In the genomic region with DNA sequence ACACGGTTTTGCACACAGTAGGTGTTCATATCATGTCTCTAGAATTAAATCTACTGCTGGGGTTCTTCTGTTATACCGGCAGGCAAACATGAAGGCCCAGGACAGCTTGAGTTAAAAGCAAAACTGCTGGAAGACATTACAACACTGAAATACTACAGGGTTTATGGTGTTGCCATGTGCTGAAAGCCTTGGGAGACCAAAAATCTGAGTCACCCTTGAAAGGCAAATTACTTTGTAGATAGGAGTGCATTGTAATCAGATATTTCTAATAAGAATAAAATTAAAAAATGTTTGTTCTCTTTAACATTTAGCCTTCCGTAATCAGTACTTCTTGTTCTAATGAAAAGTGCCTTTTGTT, we compare ENCODE assay signal across 9 cellular contexts.
DNase-seq lines count a peak whose midpoint lies in the region; ATAC-seq, FAIRE-seq and TF ChIP-seq lines count a peak whose summit lies in the region.
"Had no signal": no experiment of that assay in that cellular context is flagged by ENCODE, and none has a peak within 500 bp of the region (broad histone marks: within the 10 kb centered on the region; RNA-seq: fewer than 3 reads in every experiment).

No MANE protein-coding gene starts in this region.

- H3K9me3 ChIP-seq in adipocyte (ENCODE audit: control insufficient read depth, low read length) (no peaks in the 10 kb centered on the region), skeletal muscle satellite cell (replicated peaks; ENCODE audit: low read length) (no peaks in the 10 kb centered on the region)

- ATAC-seq in GM21515 (IDR thresholded peaks at IDR 0.05; ENCODE audit: unreplicated experiment) (peak; percentile 21), HG02840 (IDR thresholded peaks at IDR 0.05; ENCODE audit: low FRiP score, unreplicated experiment) (no peak)
- ATAC-seq: effector memory CD8-positive, alpha-beta T cell had no signal

- H3K27ac Mint-ChIP-seq in glutamatergic neuron (ENCODE audit: unreplicated experiment): peak overlapping the region; percentile 85
- no peak overlapping the region for H3K27ac Mint-ChIP-seq in progenitor cell of endocrine pancreas
- H3K27ac Mint-ChIP-seq: effector memory CD8-positive, alpha-beta T cell had no signal

- H3K27me3 ChIP-seq in adipocyte (replicated peaks; ENCODE audit: control insufficient read depth, insufficient read depth, low read length) (no peaks in the 10 kb centered on the region), skeletal muscle satellite cell (ENCODE audit: control insufficient read depth, insufficient read depth, low read length) (no peaks in the 10 kb centered on the region)

- H3K36me3 ChIP-seq in adipocyte (ENCODE audit: control insufficient read depth, insufficient read depth, low read length, severe bottlenecking) (no peaks in the 10 kb centered on the region), skeletal muscle satellite cell (ENCODE audit: insufficient read depth, low read length) (no peaks in the 10 kb centered on the region)

- H3K4me3 ChIP-seq in adipocyte (ENCODE audit: low read length) (no peak overlapping the region), skeletal muscle satellite cell (ENCODE audit: low read length) (no peak overlapping the region)

- DNase-seq in adipocyte (ENCODE audit: low read depth) (peak; percentile 76), glutamatergic neuron (no peak), GM19239 (ENCODE audit: insufficient read length, low spot score) (no peak), progenitor cell of endocrine pancreas (ENCODE audit: low spot score, unreplicated experiment) (no peak), erythroblast (lab: John Stamatoyannopoulos, UW) (no peak)
- DNase-seq: effector memory CD8-positive, alpha-beta T cell had no signal

- no peak for FAIRE-seq in GM19239 (lab: Jason Lieb, UNC)

- H3K9ac ChIP-seq in adipocyte (ENCODE audit: low read length) (no peak overlapping the region), skeletal muscle satellite cell (ENCODE audit: low read depth, low read length) (peak overlapping the region; percentile 46)

- peaks cover 47% of the 10 kb centered on the region for H3K4me1 Mint-ChIP-seq in glutamatergic neuron (ENCODE audit: low read depth, unreplicated experiment)
- H3K4me1 Mint-ChIP-seq in progenitor cell of endocrine pancreas (ENCODE audit: low read depth): peaks cover 4% of the 10 kb centered on the region

- peak overlapping the region; percentile 70 for H3K4me2 ChIP-seq in skeletal muscle satellite cell (ENCODE audit: low read length)

- no peak for TF ChIP-seq POLR2A in erythroblast (IDR thresholded peaks at IDR 0.05; ENCODE audit: low read length)

- H3K9me3 Mint-ChIP-seq in glutamatergic neuron (ENCODE audit: unreplicated experiment) (peaks cover 6% of the 10 kb centered on the region), progenitor cell of endocrine pancreas (ENCODE audit: low read depth) (no peaks in the 10 kb centered on the region)

- H3K36me3 Mint-ChIP-seq in glutamatergic neuron (ENCODE audit: unreplicated experiment) (no peaks in the 10 kb centered on the region), progenitor cell of endocrine pancreas (ENCODE audit: insufficient read depth) (no peaks in the 10 kb centered on the region)

- peaks cover 4% of the 10 kb centered on the region for H3K27me3 Mint-ChIP-seq in glutamatergic neuron (ENCODE audit: unreplicated experiment)
- no peaks in the 10 kb centered on the region for H3K27me3 Mint-ChIP-seq in progenitor cell of endocrine pancreas
- H3K27me3 Mint-ChIP-seq: effector memory CD8-positive, alpha-beta T cell had no signal

- peaks cover 13% of the 10 kb centered on the region for H3K4me1 ChIP-seq in adipocyte (ENCODE audit: control insufficient read depth, insufficient read depth, low read length)
- peaks cover 23% of the 10 kb centered on the region for H3K4me1 ChIP-seq in skeletal muscle satellite cell (ENCODE audit: control insufficient read depth, insufficient read depth, low read length)

- no peak overlapping the region for H3K4me3 Mint-ChIP-seq in glutamatergic neuron (ENCODE audit: unreplicated experiment)
- H3K4me3 Mint-ChIP-seq in progenitor cell of endocrine pancreas (ENCODE audit: low read depth): no peak overlapping the region
- H3K4me3 Mint-ChIP-seq: effector memory CD8-positive, alpha-beta T cell had no signal

- TF ChIP-seq CTCF in glutamatergic neuron (IDR thresholded peaks at IDR 0.05; ENCODE audit: partially characterized antibody, unreplicated experiment) (no peak), progenitor cell of endocrine pancreas (IDR thresholded peaks at IDR 0.05; ENCODE audit: unreplicated experiment) (no peak)
